Comparison of ENCODE assay signal across 17 cellular contexts in the genomic region with DNA sequence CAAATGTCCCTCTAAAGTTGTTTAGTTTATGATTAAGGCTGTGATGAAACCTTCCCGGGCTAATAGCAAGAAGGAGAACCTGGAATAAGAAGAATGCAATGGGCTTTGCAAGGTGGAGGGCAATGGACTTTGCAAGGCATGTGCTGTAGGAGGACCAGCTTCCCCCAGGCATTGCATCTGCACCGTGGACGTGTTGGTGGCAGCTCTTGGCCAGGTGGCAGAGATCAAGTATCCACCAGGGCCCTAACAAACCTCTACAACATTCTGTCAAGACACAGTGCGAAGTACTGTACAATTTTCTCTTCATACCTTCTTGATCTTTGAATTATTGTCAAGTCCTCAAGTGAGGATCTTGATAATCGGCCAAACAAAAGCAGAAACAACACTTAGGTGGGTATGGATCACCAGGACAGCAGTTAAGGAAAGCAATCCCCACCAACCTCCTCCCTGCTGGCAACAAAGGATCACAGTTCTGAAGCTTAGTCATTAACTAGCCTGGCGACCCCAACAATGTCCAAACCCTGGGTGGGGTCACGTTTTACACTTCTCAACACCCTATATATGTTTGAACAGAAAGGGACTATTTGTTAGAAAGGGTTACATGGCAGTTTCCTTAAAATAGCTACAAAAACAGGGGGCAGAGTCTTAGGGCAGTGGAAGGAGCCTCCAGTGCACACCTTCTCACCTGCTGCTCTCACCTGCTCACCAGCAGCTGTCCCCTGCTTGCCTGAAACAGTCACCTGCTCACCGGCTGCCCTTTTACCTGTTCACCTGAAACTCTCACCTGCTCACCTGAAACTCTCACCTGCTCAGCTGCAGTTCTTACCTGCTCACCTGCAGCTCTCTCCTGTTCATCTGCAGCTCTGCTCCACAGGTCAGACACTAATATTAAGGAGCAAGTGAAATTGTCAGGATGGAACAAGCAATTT.
A peak's percentile ranks its signal among the peaks of the same experiment; 100 is the strongest.
DNase-seq lines count a peak whose midpoint lies in the region; ATAC-seq and TF ChIP-seq lines count a peak whose summit lies in the region.
"Had no signal": no experiment of that assay in that cellular context is flagged by ENCODE, and none has a peak within 500 bp of the region (broad histone marks: within the 10 kb centered on the region; RNA-seq: fewer than 3 reads in every experiment).

No MANE protein-coding gene starts in this region.

- H3K27ac Mint-ChIP-seq in stimulated activated naive B cell treated with anti-CD40 and anti-IgM and Interleukin-4, amounts not matched to agents 10 μg/mL and 1 μg/mL and 100 μg/mL, for 72 hours = no peak overlapping the region
- H3K27ac Mint-ChIP-seq: activated T-cell treated with anti-CD3 and anti-CD28 coated beads, Interleukin-2, amount 50 U/mL, for 72 hours; IgD-negative memory B cell had no signal

- no peak for ATAC-seq in stimulated activated naive B cell treated with anti-CD40 and anti-IgM and Interleukin-4, amounts not matched to agents 10 μg/mL and 1 μg/mL and 100 μg/mL, for 72 hours (replicated peaks)
- ATAC-seq: natural killer cell had no signal

- H3K79me2 ChIP-seq in hepatocyte = no peaks in the 10 kb centered on the region

- peaks cover 3% of the 10 kb centered on the region in 2 donors for H3K36me3 Mint-ChIP-seq in stimulated activated naive B cell treated with anti-CD40 and anti-IgM and Interleukin-4, amounts not matched to agents 10 μg/mL and 1 μg/mL and 100 μg/mL, for 72 hours
- H3K36me3 Mint-ChIP-seq: IgD-negative memory B cell, natural killer cell had no signal

- 63% methylated on average over 8 of the region's 8 CpGs for WGBS in hepatocyte (ENCODE audit: low lambda C conversion rate, missing lambda C conversion rate)

- TF ChIP-seq CTCF in hepatocyte (IDR thresholded peaks at IDR 0.05; ENCODE audit: poor library complexity) (no peak), WERI-Rb-1 (IDR thresholded peaks at IDR 0.05; ENCODE audit: low read depth, low read length) (no peak)

- H3K27ac ChIP-seq in hepatocyte = peak overlapping the region; percentile 66
- no peak overlapping the region for H3K27ac ChIP-seq in WERI-Rb-1
- H3K27ac ChIP-seq: dorsolateral prefrontal cortex, thoracic aorta had no signal

- peaks cover 15% of the 10 kb centered on the region for H3K4me1 ChIP-seq in hepatocyte (ENCODE audit: insufficient read depth)

- no peaks in the 10 kb centered on the region for H4K20me1 ChIP-seq in hepatocyte (ENCODE audit: insufficient read depth, poor library complexity, severe bottlenecking)

- no peak overlapping the region for H2AFZ ChIP-seq in hepatocyte

- peak; percentile 92 for DNase-seq in DMS53 treated with DMSO at 0.1 percent for 48 hours (lab: John Stamatoyannopoulos, UW; ENCODE audit: unreplicated experiment)
- DNase-seq in NCI-H146 (lab: John Stamatoyannopoulos, UW) = peak; percentile 31
- peak; percentile 63 for DNase-seq in NCI-H69 (lab: John Stamatoyannopoulos, UW)
- peak; percentile 41 for DNase-seq in hepatocyte (ENCODE audit: low spot score)
- no peak for DNase-seq in central memory CD4-positive, alpha-beta T cell
- no peak for DNase-seq in NAMALWA (ENCODE audit: low spot score)
- DNase-seq in stimulated activated naive B cell treated with anti-CD40 and anti-IgM and Interleukin-4, amounts not matched to agents 10 μg/mL and 1 μg/mL and 100 μg/mL, for 72 hours = no peak
- no peak for DNase-seq in WERI-Rb-1
- DNase-seq: activated CD4-positive, alpha-beta T cell treated with anti-CD3 and anti-CD28 coated beads, Interleukin-2, amount 50 U/mL, for 4 hours; activated T-cell treated with anti-CD3 and anti-CD28 coated beads, Interleukin-2, amount 50 U/mL, for 72 hours; COR-L47; dorsolateral prefrontal cortex; GF-D8; natural killer cell; NCI-H524 treated with DMSO at 0.1 percent for 48 hours had no signal

- H3K4me2 ChIP-seq in hepatocyte = no peak overlapping the region

- H3K27me3 Mint-ChIP-seq in stimulated activated naive B cell treated with anti-CD40 and anti-IgM and Interleukin-4, amounts not matched to agents 10 μg/mL and 1 μg/mL and 100 μg/mL, for 72 hours = no peaks in the 10 kb centered on the region

- H3K27me3 ChIP-seq in hepatocyte (no peaks in the 10 kb centered on the region), WERI-Rb-1 (ENCODE audit: insufficient read depth, low read depth, severe bottlenecking) (no peaks in the 10 kb centered on the region)
- H3K27me3 ChIP-seq: dorsolateral prefrontal cortex had no signal

- H3K36me3 ChIP-seq in hepatocyte (replicated peaks; ENCODE audit: insufficient read depth, low read depth) = no peaks in the 10 kb centered on the region
- no peaks in the 10 kb centered on the region for H3K36me3 ChIP-seq in WERI-Rb-1
- H3K36me3 ChIP-seq: thoracic aorta had no signal

- H3K4me3 ChIP-seq in hepatocyte = no peak overlapping the region
- H3K4me3 ChIP-seq in WERI-Rb-1 (ENCODE audit: low read depth, low read length) = no peak overlapping the region
- H3K4me3 ChIP-seq: dorsolateral prefrontal cortex, thoracic aorta had no signal

- no peaks in the 10 kb centered on the region for H3K4me1 Mint-ChIP-seq in stimulated activated naive B cell treated with anti-CD40 and anti-IgM and Interleukin-4, amounts not matched to agents 10 μg/mL and 1 μg/mL and 100 μg/mL, for 72 hours
- H3K4me1 Mint-ChIP-seq: IgD-negative memory B cell had no signal

- H3K9me2 ChIP-seq in hepatocyte (replicated peaks; ENCODE audit: insufficient read depth) = no peaks in the 10 kb centered on the region

- peaks cover 9 to 10% of the 10 kb centered on the region in 2 donors for H3K9me3 Mint-ChIP-seq in stimulated activated naive B cell treated with anti-CD40 and anti-IgM and Interleukin-4, amounts not matched to agents 10 μg/mL and 1 μg/mL and 100 μg/mL, for 72 hours
- H3K9me3 Mint-ChIP-seq: natural killer cell had no signal

- H3K9me3 ChIP-seq in hepatocyte (ENCODE audit: low read depth) (no peaks in the 10 kb centered on the region), WERI-Rb-1 (ENCODE audit: severe bottlenecking) (peaks cover 6% of the 10 kb centered on the region)
- H3K9me3 ChIP-seq: thoracic aorta had no signal

- no peak overlapping the region for H3K4me3 Mint-ChIP-seq in stimulated activated naive B cell treated with anti-CD40 and anti-IgM and Interleukin-4, amounts not matched to agents 10 μg/mL and 1 μg/mL and 100 μg/mL, for 72 hours
- H3K4me3 Mint-ChIP-seq: activated T-cell treated with anti-CD3 and anti-CD28 coated beads, Interleukin-2, amount 50 U/mL, for 72 hours; IgD-negative memory B cell; natural killer cell had no signal

Comparison
In these comparisons a context has a peak if more than half of its experiments do, and no peak if none do; other contexts are left out.
1. DNase-seq: peak in DMS53 treated with DMSO at 0.1 percent for 48 hours (single experiment), NCI-H146 (single experiment), NCI-H69 (single experiment) and hepatocyte (single experiment); none in central memory CD4-positive, alpha-beta T cell (single experiment), NAMALWA (single experiment), stimulated activated naive B cell treated with anti-CD40 and anti-IgM and Interleukin-4, amounts not matched to agents 10 μg/mL and 1 μg/mL and 100 μg/mL, for 72 hours (single experiment) and WERI-Rb-1 (single experiment).